ENCODE assay signal across 1 cellular context in genomic region chr3:58471025-58471887, GRCh38.
TF ChIP-seq lines count a peak whose summit lies in the region.

No MANE protein-coding gene starts in this region.

TF ChIP-seq in GM12878, 131 proteins besides CTCF, POLR2A, EP300 and RAD21 (continued from another document):
- no peak for TF ChIP-seq TARDBP (IDR thresholded peaks at IDR 0.05; ENCODE audit: borderline replicate concordance)
- no peak for TF ChIP-seq EGR1 (IDR thresholded peaks at IDR 0.05; ENCODE audit: borderline replicate concordance in 1 of 2, low read depth in 2 of 2, low read length in 2 of 2)
- no peak for TF ChIP-seq TAF1 (IDR thresholded peaks at IDR 0.05; ENCODE audit: borderline replicate concordance, low read depth, low read length)
- no peak for TF ChIP-seq FOXM1 (IDR thresholded peaks at IDR 0.05; ENCODE audit: low read depth, low read length)
- no peak for TF ChIP-seq SP1 (IDR thresholded peaks at IDR 0.05; ENCODE audit: low read depth, low read length)
- TF ChIP-seq POLR2AphosphoS5 (IDR thresholded peaks at IDR 0.05; ENCODE audit: low read length), result no peak
- TF ChIP-seq TCF12 (IDR thresholded peaks at IDR 0.05; ENCODE audit: low read depth, low read length), result no peak
